Comparison of ENCODE assay signal across 9 cellular contexts in the genomic region with DNA sequence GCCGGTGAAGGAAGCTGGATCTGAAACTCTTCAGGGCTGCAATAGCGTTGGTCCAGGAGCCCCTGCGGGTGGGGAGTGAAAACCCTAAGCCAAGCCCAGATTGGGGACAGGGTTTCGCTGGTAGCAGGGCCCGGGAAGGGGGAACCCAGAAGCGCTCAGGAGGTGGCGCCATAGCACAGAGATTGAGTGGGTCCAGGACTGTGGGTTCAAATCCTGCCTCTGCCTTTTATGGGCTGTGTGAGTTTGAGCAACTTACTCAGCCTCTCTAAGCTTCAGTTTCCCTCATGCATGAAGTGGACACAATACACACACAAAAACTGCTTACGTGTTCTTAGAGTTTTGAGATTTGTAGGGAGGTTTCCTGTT. TPM values are rescaled to one million over a fixed set of nuclear protein-coding genes. Genes with fewer than 3 reads are reported as not detected.
DNase-seq lines count a peak whose midpoint lies in the region; ATAC-seq and TF ChIP-seq lines count a peak whose summit lies in the region.
"Had no signal": no experiment of that assay in that cellular context is flagged by ENCODE, and none has a peak within 500 bp of the region (broad histone marks: within the 10 kb centered on the region; RNA-seq: fewer than 3 reads in every experiment).

No MANE protein-coding gene starts in this region.

- H3K27me3 Mint-ChIP-seq in activated T-helper 2 cell treated with anti-CD3 and anti-CD28 coated beads, Interferon-gamma antibody, Interleukin-2, Interleukin-4, amounts not matched to agents 10 μg/mL and 5 μg/mL and 100 μg/mL, durations not matched to agents 14 hours and 24 hours and 36 hours (ENCODE audit: low read depth): peaks cover 4% of the 10 kb centered on the region
- H3K27me3 Mint-ChIP-seq in stimulated activated naive B cell treated with anti-CD40 and anti-IgM and Interleukin-4, amounts not matched to agents 10 μg/mL and 1 μg/mL and 100 μg/mL, for 72 hours: peaks cover 12 to 16% of the 10 kb centered on the region in 2 donors

- H3K9me3 Mint-ChIP-seq in activated T-helper 2 cell treated with anti-CD3 and anti-CD28 coated beads, Interferon-gamma antibody, Interleukin-2, Interleukin-4, amounts not matched to agents 10 μg/mL and 5 μg/mL and 100 μg/mL, durations not matched to agents 14 hours and 24 hours and 36 hours: no peaks in the 10 kb centered on the region
- H3K9me3 Mint-ChIP-seq in stimulated activated naive B cell treated with anti-CD40 and anti-IgM and Interleukin-4, amounts not matched to agents 10 μg/mL and 1 μg/mL and 100 μg/mL, for 72 hours: peaks cover 2 to 5% of the 10 kb centered on the region in 2 donors

- H3K36me3 Mint-ChIP-seq in activated T-helper 2 cell treated with anti-CD3 and anti-CD28 coated beads, Interferon-gamma antibody, Interleukin-2, Interleukin-4, amounts not matched to agents 10 μg/mL and 5 μg/mL and 100 μg/mL, durations not matched to agents 14 hours and 24 hours and 36 hours (ENCODE audit: low read depth): no peaks in the 10 kb centered on the region
- H3K36me3 Mint-ChIP-seq in stimulated activated naive B cell treated with anti-CD40 and anti-IgM and Interleukin-4, amounts not matched to agents 10 μg/mL and 1 μg/mL and 100 μg/mL, for 72 hours: peaks cover 0 to 1% of the 10 kb centered on the region in 2 donors

- peak; percentile 57 for DNase-seq in GM13976 (ENCODE audit: low spot score)
- DNase-seq in OCI-M2 (lab: John Stamatoyannopoulos, UW; ENCODE audit: unreplicated experiment): peak; percentile 30
- peak; percentile 50 for DNase-seq in activated T-helper 2 cell treated with anti-CD3 and anti-CD28 coated beads, Interferon-gamma antibody, Interleukin-2, Interleukin-4, amounts not matched to agents 10 μg/mL and 5 μg/mL and 100 μg/mL, durations not matched to agents 14 hours and 24 hours and 36 hours (ENCODE audit: low spot score)
- peak; percentile 49 for DNase-seq in left lobe of liver (ENCODE audit: low spot score)
- DNase-seq in stimulated activated naive B cell treated with anti-CD40 and anti-IgM and Interleukin-4, amounts not matched to agents 10 μg/mL and 1 μg/mL and 100 μg/mL, for 72 hours: no peak
- DNase-seq in Ammon's horn (ENCODE audit: low spot score): no peak
- no peak for DNase-seq in ureter (ENCODE audit: low spot score)

- intact Hi-C loops in activated T-helper 2 cell treated with anti-CD3 and anti-CD28 coated beads, Interferon-gamma antibody, Interleukin-2, Interleukin-4, amounts not matched to agents 10 μg/mL and 5 μg/mL and 100 μg/mL, durations not matched to agents 14 hours and 24 hours and 36 hours (cut with micrococcal nuclease): loop anchor here (1.0 kb wide), 2 partner anchors 116 to 198 kb away; no protein-coding TSS in a partner anchor

- H3K4me3 Mint-ChIP-seq in activated T-helper 2 cell treated with anti-CD3 and anti-CD28 coated beads, Interferon-gamma antibody, Interleukin-2, Interleukin-4, amounts not matched to agents 10 μg/mL and 5 μg/mL and 100 μg/mL, durations not matched to agents 14 hours and 24 hours and 36 hours (ENCODE audit: low read depth): no peak overlapping the region
- no peak overlapping the region for H3K4me3 Mint-ChIP-seq in stimulated activated naive B cell treated with anti-CD40 and anti-IgM and Interleukin-4, amounts not matched to agents 10 μg/mL and 1 μg/mL and 100 μg/mL, for 72 hours
- H3K4me3 Mint-ChIP-seq: stimulated activated naive CD8-positive, alpha-beta T cell treated with anti-CD3 and anti-CD28 coated beads, Interleukin-15, Interleukin-2, amounts not matched to agents 100 ng/mL and 50 ng/mL, for 24 hours had no signal

- TF ChIP-seq CTCF in GM13976 (IDR thresholded peaks at IDR 0.05; ENCODE audit: borderline replicate concordance, control extremely low read depth, extremely low read depth, insufficient read depth, missing control alignments): peak; percentile 32

- ATAC-seq in left lobe of liver (peak; percentile 80), HG03025 (IDR thresholded peaks at IDR 0.05; ENCODE audit: low FRiP score, unreplicated experiment) (no peak)
- ATAC-seq in stimulated activated naive B cell treated with anti-CD40 and anti-IgM and Interleukin-4, amounts not matched to agents 10 μg/mL and 1 μg/mL and 100 μg/mL, for 72 hours (replicated peaks): peak; percentile 70 to 79

- no peaks in the 10 kb centered on the region for H3K4me1 Mint-ChIP-seq in activated T-helper 2 cell treated with anti-CD3 and anti-CD28 coated beads, Interferon-gamma antibody, Interleukin-2, Interleukin-4, amounts not matched to agents 10 μg/mL and 5 μg/mL and 100 μg/mL, durations not matched to agents 14 hours and 24 hours and 36 hours (ENCODE audit: low read depth)
- no peaks in the 10 kb centered on the region for H3K4me1 Mint-ChIP-seq in stimulated activated naive B cell treated with anti-CD40 and anti-IgM and Interleukin-4, amounts not matched to agents 10 μg/mL and 1 μg/mL and 100 μg/mL, for 72 hours

- H3K27ac Mint-ChIP-seq in activated T-helper 2 cell treated with anti-CD3 and anti-CD28 coated beads, Interferon-gamma antibody, Interleukin-2, Interleukin-4, amounts not matched to agents 10 μg/mL and 5 μg/mL and 100 μg/mL, durations not matched to agents 14 hours and 24 hours and 36 hours: no peak overlapping the region
- no peak overlapping the region for H3K27ac Mint-ChIP-seq in stimulated activated naive B cell treated with anti-CD40 and anti-IgM and Interleukin-4, amounts not matched to agents 10 μg/mL and 1 μg/mL and 100 μg/mL, for 72 hours
- H3K27ac Mint-ChIP-seq: stimulated activated naive CD8-positive, alpha-beta T cell treated with anti-CD3 and anti-CD28 coated beads, Interleukin-15, Interleukin-2, amounts not matched to agents 100 ng/mL and 50 ng/mL, for 24 hours had no signal

- in situ Hi-C loops in GM13976 (cut with MboI; ENCODE audit: low sequenced_read_pairs, unreplicated experiment): no loop called here

RNA-seq across cellular contexts. Expression of a gene that starts 8.3 kb away (rescaled TPM):
- total RNA-seq in activated T-helper 2 cell treated with anti-CD3 and anti-CD28 coated beads, Interferon-gamma antibody, Interleukin-2, Interleukin-4, amounts not matched to agents 10 μg/mL and 5 μg/mL and 100 μg/mL, durations not matched to agents 14 hours and 24 hours and 36 hours: not detected in 2 replicates
- 1.6 TPM for total RNA-seq in left lobe of liver
- not detected for total RNA-seq in ureter

RNA-seq across cellular contexts. Expression of a gene that starts 15.6 kb away (rescaled TPM):
- total RNA-seq in activated T-helper 2 cell treated with anti-CD3 and anti-CD28 coated beads, Interferon-gamma antibody, Interleukin-2, Interleukin-4, amounts not matched to agents 10 μg/mL and 5 μg/mL and 100 μg/mL, durations not matched to agents 14 hours and 24 hours and 36 hours: not detected in 2 replicates
- 0.08 TPM for total RNA-seq in left lobe of liver
- total RNA-seq in ureter: 18.4 TPM

RNA-seq across cellular contexts. Expression of a gene that starts 32.4 kb away (rescaled TPM):
- total RNA-seq in activated T-helper 2 cell treated with anti-CD3 and anti-CD28 coated beads, Interferon-gamma antibody, Interleukin-2, Interleukin-4, amounts not matched to agents 10 μg/mL and 5 μg/mL and 100 μg/mL, durations not matched to agents 14 hours and 24 hours and 36 hours: not detected in 2 replicates
- total RNA-seq in left lobe of liver (not detected), ureter (not detected)

RNA-seq across cellular contexts. Expression of a gene that starts 36.3 kb away (rescaled TPM):
- not detected in 2 replicates for total RNA-seq in activated T-helper 2 cell treated with anti-CD3 and anti-CD28 coated beads, Interferon-gamma antibody, Interleukin-2, Interleukin-4, amounts not matched to agents 10 μg/mL and 5 μg/mL and 100 μg/mL, durations not matched to agents 14 hours and 24 hours and 36 hours
- not detected for total RNA-seq in left lobe of liver
- total RNA-seq in ureter: not detected

RNA-seq across cellular contexts. Expression of a gene that starts 55.8 kb away (rescaled TPM):
- not detected in 2 replicates for total RNA-seq in activated T-helper 2 cell treated with anti-CD3 and anti-CD28 coated beads, Interferon-gamma antibody, Interleukin-2, Interleukin-4, amounts not matched to agents 10 μg/mL and 5 μg/mL and 100 μg/mL, durations not matched to agents 14 hours and 24 hours and 36 hours
- total RNA-seq in left lobe of liver (not detected), ureter (not detected)

Comparison
In these comparisons a context has a peak if more than half of its experiments do, and no peak if none do; other contexts are left out.
1. DNase-seq: peak in GM13976 (single experiment), OCI-M2 (single experiment), activated T-helper 2 cell treated with anti-CD3 and anti-CD28 coated beads, Interferon-gamma antibody, Interleukin-2, Interleukin-4, amounts not matched to agents 10 μg/mL and 5 μg/mL and 100 μg/mL, durations not matched to agents 14 hours and 24 hours and 36 hours (single experiment) and left lobe of liver (single experiment); none in stimulated activated naive B cell treated with anti-CD40 and anti-IgM and Interleukin-4, amounts not matched to agents 10 μg/mL and 1 μg/mL and 100 μg/mL, for 72 hours (single experiment), Ammon's horn (single experiment) and ureter (single experiment).
2. RNA of a gene that starts 15.6 kb away (total RNA-seq): 18.4 TPM in ureter (single experiment); 0.08 TPM in left lobe of liver (single experiment) and not detected in activated T-helper 2 cell treated with anti-CD3 and anti-CD28 coated beads, Interferon-gamma antibody, Interleukin-2, Interleukin-4, amounts not matched to agents 10 μg/mL and 5 μg/mL and 100 μg/mL, durations not matched to agents 14 hours and 24 hours and 36 hours; every median in the first group is over 10 times any median in the second.